ENCODE assay signal across 8 cellular contexts in the genomic region with DNA sequence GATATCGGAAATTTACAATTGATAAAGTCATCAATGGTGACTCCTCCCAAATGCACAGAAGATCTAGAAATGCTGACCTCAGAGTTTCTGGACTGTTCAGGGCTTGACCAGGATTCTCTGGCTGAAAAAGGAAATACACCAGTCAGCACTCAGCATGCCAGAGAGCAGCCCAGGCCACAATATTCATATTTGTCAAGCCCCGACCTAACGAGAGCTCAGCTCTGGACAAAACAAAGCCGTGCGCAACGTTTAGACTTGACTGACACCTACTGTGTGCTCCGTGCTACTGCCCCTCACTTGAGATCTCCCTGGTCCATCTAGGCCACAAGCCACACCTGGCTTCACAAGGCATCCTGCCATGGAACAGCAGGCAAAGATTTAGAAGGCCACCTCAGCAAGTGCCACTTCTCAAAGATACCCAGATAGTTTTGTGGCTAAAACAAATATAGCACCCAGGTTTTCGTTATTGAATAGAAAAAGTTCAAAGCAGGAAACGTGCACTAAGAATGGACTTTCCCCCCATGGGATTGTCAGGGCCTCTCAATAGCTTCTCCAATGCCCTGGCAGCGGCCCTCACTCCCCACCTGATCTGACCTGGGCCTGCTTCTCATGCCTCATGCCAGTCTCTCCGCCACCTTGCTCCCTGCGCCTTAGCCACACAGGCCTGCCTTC.
DNase-seq lines count a peak whose midpoint lies in the region; ATAC-seq and TF ChIP-seq lines count a peak whose summit lies in the region.

No MANE protein-coding gene starts in this region.

- TF ChIP-seq CTCF in WTC11 (IDR thresholded peaks at IDR 0.05) (no peak), thoracic aorta (IDR thresholded peaks at IDR 0.05) (no peak)

- H3K4me1 Mint-ChIP-seq in WTC11: peaks cover 50% of the 10 kb centered on the region

- H3K4me1 ChIP-seq in thoracic aorta (ENCODE audit: control insufficient read depth in 1 of 2, low read depth in 2 of 2): peaks cover 17 to 44% of the 10 kb centered on the region in 2 donors

- peak overlapping the region; percentile 84 for H3K27ac Mint-ChIP-seq in WTC11

- H3K27ac ChIP-seq in thoracic aorta: peak overlapping the region; percentile 18 to 21

- peak overlapping the region; percentile 11 for H3K4me3 ChIP-seq in thoracic aorta

- POLR2A ChIA-PET in WTC11 (lab: Charles Lee): no interaction called here

- no peaks in the 10 kb centered on the region for H3K9me3 Mint-ChIP-seq in WTC11

- ATAC-seq in HG02870 (IDR thresholded peaks at IDR 0.05; ENCODE audit: unreplicated experiment) (peak; percentile 86), WTC11 (peak; percentile 81), thoracic aorta (ENCODE audit: insufficient number of reproducible peaks, low FRiP score, low read depth) (no peak)

- no peaks in the 10 kb centered on the region for H3K9me3 ChIP-seq in thoracic aorta

- no peaks in the 10 kb centered on the region for H3K27me3 ChIP-seq in thoracic aorta (replicated peaks; ENCODE audit: insufficient read depth)

- no peaks in the 10 kb centered on the region for H3K36me3 ChIP-seq in thoracic aorta

- H3K27me3 Mint-ChIP-seq in WTC11 (ENCODE audit: low read depth): no peaks in the 10 kb centered on the region

- DNase-seq in activated effector memory CD4-positive, alpha-beta T cell treated with anti-CD3 and anti-CD28 coated beads, Interleukin-2, amount 50 U/mL, for 16 hours: peak; percentile 79
- no peak for DNase-seq in activated effector memory CD4-positive, alpha-beta T cell treated with Interleukin-2 at 50 U/mL for 16 hours
- DNase-seq in WTC11 (ENCODE audit: low spot score): peak; percentile 39
- DNase-seq in iPS-NIHi11 (ENCODE audit: low spot score): peak; percentile 55
- no peak for DNase-seq in thoracic aorta (ENCODE audit: low spot score)
- no peak for DNase-seq in NCI-H345 (lab: John Stamatoyannopoulos, UW)
- DNase-seq in NCI-H2107 (lab: John Stamatoyannopoulos, UW): no peak

- CTCF ChIA-PET in WTC11 (lab: Charles Lee): interaction anchor here (0.6 to 2.0 kb wide), 14 partner anchors 9 to 370 kb away, joined by 3 to 10 read pairs (median 3); partner anchors contain the start of genes CDNF, HSPA14 and MSANTD7

- H3K36me3 Mint-ChIP-seq in WTC11: no peaks in the 10 kb centered on the region

- H3K4me3 Mint-ChIP-seq in WTC11: no peak overlapping the region

TF ChIP-seq in WTC11, 78 proteins besides CTCF, POLR2A, EP300 and RAD21:
- TF ChIP-seq CBFB (CRISPR knock-in tag; IDR thresholded peaks at IDR 0.05; ENCODE audit: low read depth) (no peak), CREB1 (CRISPR knock-in tag; IDR thresholded peaks at IDR 0.05) (no peak), ZNF121 (CRISPR knock-in tag; IDR thresholded peaks at IDR 0.05) (no peak)
- TF ChIP-seq, protein P1, sequence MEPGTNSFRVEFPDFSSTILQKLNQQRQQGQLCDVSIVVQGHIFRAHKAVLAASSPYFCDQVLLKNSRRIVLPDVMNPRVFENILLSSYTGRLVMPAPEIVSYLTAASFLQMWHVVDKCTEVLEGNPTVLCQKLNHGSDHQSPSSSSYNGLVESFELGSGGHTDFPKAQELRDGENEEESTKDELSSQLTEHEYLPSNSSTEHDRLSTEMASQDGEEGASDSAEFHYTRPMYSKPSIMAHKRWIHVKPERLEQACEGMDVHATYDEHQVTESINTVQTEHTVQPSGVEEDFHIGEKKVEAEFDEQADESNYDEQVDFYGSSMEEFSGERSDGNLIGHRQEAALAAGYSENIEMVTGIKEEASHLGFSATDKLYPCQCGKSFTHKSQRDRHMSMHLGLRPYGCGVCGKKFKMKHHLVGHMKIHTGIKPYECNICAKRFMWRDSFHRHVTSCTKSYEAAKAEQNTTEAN (CRISPR knock-in tag; IDR thresholded peaks at IDR 0.05): no peak

Comparison
In these comparisons a context has a peak if more than half of its experiments do, and no peak if none do; other contexts are left out.
1. DNase-seq: peak in activated effector memory CD4-positive, alpha-beta T cell treated with anti-CD3 and anti-CD28 coated beads, Interleukin-2, amount 50 U/mL, for 16 hours (single experiment), WTC11 (single experiment) and iPS-NIHi11 (single experiment); none in activated effector memory CD4-positive, alpha-beta T cell treated with Interleukin-2 at 50 U/mL for 16 hours (single experiment), thoracic aorta (single experiment), NCI-H345 (single experiment) and NCI-H2107 (single experiment).